8 cellular contexts compared by ENCODE assay signal in the genomic region with DNA sequence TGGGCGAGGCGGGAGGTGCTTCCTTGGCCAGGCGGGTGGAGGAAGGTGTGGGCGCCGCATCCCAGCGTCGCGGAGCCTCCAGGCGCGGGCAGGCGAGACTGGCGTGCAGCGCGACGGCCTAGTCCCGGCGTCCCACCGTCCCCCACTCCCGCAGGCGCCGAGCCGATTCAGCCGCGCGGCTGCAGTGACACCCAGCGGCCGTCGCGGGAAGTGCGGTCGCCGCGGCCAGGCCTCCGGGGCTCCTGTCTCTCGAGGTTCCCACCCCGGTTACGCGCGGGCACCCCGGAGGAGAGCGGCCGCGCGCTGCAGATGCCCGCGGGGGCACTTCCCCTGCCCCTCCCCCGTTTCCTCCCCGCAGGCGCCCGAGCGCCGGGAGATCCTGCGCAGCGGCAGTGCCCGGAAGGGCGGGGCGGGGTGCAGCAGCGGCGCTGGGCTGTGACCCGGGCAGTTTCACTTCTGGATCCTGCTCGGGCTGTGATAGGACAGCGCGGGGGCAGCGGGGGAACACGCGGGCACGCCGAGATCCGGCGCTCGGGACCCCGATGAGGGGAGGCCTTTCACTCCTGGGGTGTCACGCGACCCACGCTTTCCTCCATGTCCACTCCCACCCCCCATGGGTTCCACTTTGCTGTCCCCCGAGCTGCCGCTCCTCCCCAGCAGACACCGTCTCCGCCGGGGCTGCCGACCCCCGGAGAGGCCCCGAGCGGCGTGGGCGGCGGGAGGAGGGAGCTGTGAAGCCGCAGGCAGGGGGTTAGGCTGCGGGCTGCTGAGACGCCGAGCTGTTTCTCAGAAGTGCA. TPM values are rescaled to one million over a fixed set of nuclear protein-coding genes. Genes with fewer than 3 reads are reported as not detected.
A peak's percentile ranks its signal among the peaks of the same experiment; 100 is the strongest.
DNase-seq lines count a peak whose midpoint lies in the region; ATAC-seq and TF ChIP-seq lines count a peak whose summit lies in the region.

No MANE protein-coding gene starts in this region.

- H3K4me3 ChIP-seq in HAP-1 = peak overlapping the region; percentile 40
- H3K4me3 ChIP-seq in SJCRH30 = peak overlapping the region; percentile 70
- peak overlapping the region; percentile 39 to 85 for H3K4me3 ChIP-seq in gastroesophageal sphincter
- peak overlapping the region; percentile 62 for H3K4me3 ChIP-seq in suprapubic skin

- H3K27me3 ChIP-seq in HAP-1 (ENCODE audit: low read depth) (no peaks in the 10 kb centered on the region), SJCRH30 (peaks cover 8% of the 10 kb centered on the region; the same call in 1 of the 2 replicates), gastroesophageal sphincter (peaks cover 15% of the 10 kb centered on the region), suprapubic skin (no peaks in the 10 kb centered on the region)

- WGBS in gastroesophageal sphincter (ENCODE audit: low coverage in 1 of 2), 2 donors = no CpG with 5 or more reads among the region's 91 CpGs
- WGBS in suprapubic skin = 0% methylated on average over 14 of the region's 91 CpGs

- no peaks in the 10 kb centered on the region for H3K9me3 ChIP-seq in HAP-1
- H3K9me3 ChIP-seq in SJCRH30 (replicated peaks) = no peaks in the 10 kb centered on the region
- no peaks in the 10 kb centered on the region for H3K9me3 ChIP-seq in gastroesophageal sphincter
- no peaks in the 10 kb centered on the region for H3K9me3 ChIP-seq in suprapubic skin

- peak in 3 of 4 experiments; percentile 95 to 99 (median 96) for TF ChIP-seq CTCF in gastroesophageal sphincter (IDR thresholded peaks at IDR 0.05)
- peak; percentile 98 to 99 for TF ChIP-seq CTCF in suprapubic skin (IDR thresholded peaks at IDR 0.05)

- no peak for TF ChIP-seq EP300 in gastroesophageal sphincter (IDR thresholded peaks at IDR 0.05)
- TF ChIP-seq EP300 in suprapubic skin (IDR thresholded peaks at IDR 0.05) = no peak

- H3K36me3 ChIP-seq in HAP-1 (replicated peaks) (no peaks in the 10 kb centered on the region), SJCRH30 (no peaks in the 10 kb centered on the region), gastroesophageal sphincter (no peaks in the 10 kb centered on the region), suprapubic skin (no peaks in the 10 kb centered on the region)

- peak; percentile 96 for ATAC-seq in gastroesophageal sphincter

- H3K27ac ChIP-seq in SJCRH30 = peak overlapping the region; percentile 46; the same call in 1 of the 2 replicates
- H3K27ac ChIP-seq in gastroesophageal sphincter = peak overlapping the region; percentile 71 to 97 (median 94)
- H3K27ac ChIP-seq in suprapubic skin = peak overlapping the region; percentile 87

- in situ Hi-C loops in HAP-1 (cut with MboI; ENCODE audit: low sequenced_read_pairs) = no loop called here

- peaks cover 5% of the 10 kb centered on the region for H3K4me1 ChIP-seq in HAP-1
- peaks cover 5% of the 10 kb centered on the region; the same call in 1 of the 2 replicates for H3K4me1 ChIP-seq in SJCRH30
- H3K4me1 ChIP-seq in gastroesophageal sphincter = peaks cover 0 to 20% (median 14%) of the 10 kb centered on the region in 3 donors
- H3K4me1 ChIP-seq in suprapubic skin = peaks cover 33% of the 10 kb centered on the region

- DNase-seq in GM04503 (ENCODE audit: low read depth) (peak; percentile 57), HAP-1 (ENCODE audit: low spot score in 2 of 2) (peak; percentile 69 to 87), M059J (ENCODE audit: low read depth) (peak; percentile 86), SJCRH30 (peak; percentile 85 to 88), occipital lobe (lab: John Stamatoyannopoulos, UW) (peak; percentile 77), suprapubic skin (ENCODE audit: low spot score in 2 of 2) (peak; percentile 92)
- peak; percentile 95 for DNase-seq in activated naive CD4-positive, alpha-beta T cell treated with Interleukin-2 at 50 U/mL for 16 hours

- TF ChIP-seq POLR2A in gastroesophageal sphincter (IDR thresholded peaks at IDR 0.05) (peak; percentile 76 to 80), suprapubic skin (IDR thresholded peaks at IDR 0.05) (peak in 1 of 2 donors; percentile 51)

RNA-seq across cellular contexts. Expression of gene GRB7, which starts 16.6 kb away (rescaled TPM):
- total RNA-seq in M059J (2014; rRNA removed; shearing (Covaris generic)) = not detected in 2 replicates
- not detected in 2 replicates for total RNA-seq in SJCRH30 (2014; rRNA removed; shearing (Covaris generic))
- total RNA-seq in gastroesophageal sphincter (1 to 10 TPM in 1 of 4 donors, under 1 TPM in 1, not detected in 2; 0.85 to 5.8 TPM), occipital lobe (not detected), suprapubic skin (100 to 1,000 TPM in 1 of 4 donors, 10 to 100 TPM in 3; 49.4 to 114 (median 72.4) TPM)

RNA-seq across cellular contexts. Expression of gene MIEN1, which starts 24.0 kb away (rescaled TPM):
- 84.5 and 89.4 TPM in 2 replicates for total RNA-seq in M059J (2014; rRNA removed; shearing (Covaris generic))
- 23.6 and 25.8 TPM in 2 replicates for total RNA-seq in SJCRH30 (2014; rRNA removed; shearing (Covaris generic))
- total RNA-seq in gastroesophageal sphincter (10 to 100 TPM; 39.4 to 72.4 (median 45.2) TPM), occipital lobe (10.1 TPM), suprapubic skin (10 to 100 TPM; 43.6 to 54.1 (median 52.1) TPM)

RNA-seq across cellular contexts. Expression of gene ERBB2, which starts 54.5 kb away (rescaled TPM):
- 1.2 and 1.8 TPM in 2 replicates for total RNA-seq in M059J (2014; rRNA removed; shearing (Covaris generic))
- total RNA-seq in SJCRH30 (2014; rRNA removed; shearing (Covaris generic)) = 8.7 and 9.1 TPM in 2 replicates
- 10 to 100 TPM; 43.3 to 60.8 (median 48.2) TPM for total RNA-seq in gastroesophageal sphincter
- 10.1 TPM for total RNA-seq in occipital lobe
- total RNA-seq in suprapubic skin = 100 to 1,000 TPM; 144 to 192 (median 173) TPM

Comparison
In these comparisons a context has a peak if more than half of its experiments do, and no peak if none do; other contexts are left out.
1. Peak in every context shown above with its lines: DNase-seq, ATAC-seq, H3K4me3 ChIP-seq and H3K27ac ChIP-seq.
2. RNA of gene GRB7, which starts 16.6 kb away (total RNA-seq): 49.4 to 114 TPM in suprapubic skin; 0.85 to 5.8 TPM in gastroesophageal sphincter, not detected in M059J, not detected in SJCRH30 and not detected in occipital lobe (single experiment); every median in the first group is over 4 times any median in the second.